26 cellular contexts compared by ENCODE assay signal in the genomic region with DNA sequence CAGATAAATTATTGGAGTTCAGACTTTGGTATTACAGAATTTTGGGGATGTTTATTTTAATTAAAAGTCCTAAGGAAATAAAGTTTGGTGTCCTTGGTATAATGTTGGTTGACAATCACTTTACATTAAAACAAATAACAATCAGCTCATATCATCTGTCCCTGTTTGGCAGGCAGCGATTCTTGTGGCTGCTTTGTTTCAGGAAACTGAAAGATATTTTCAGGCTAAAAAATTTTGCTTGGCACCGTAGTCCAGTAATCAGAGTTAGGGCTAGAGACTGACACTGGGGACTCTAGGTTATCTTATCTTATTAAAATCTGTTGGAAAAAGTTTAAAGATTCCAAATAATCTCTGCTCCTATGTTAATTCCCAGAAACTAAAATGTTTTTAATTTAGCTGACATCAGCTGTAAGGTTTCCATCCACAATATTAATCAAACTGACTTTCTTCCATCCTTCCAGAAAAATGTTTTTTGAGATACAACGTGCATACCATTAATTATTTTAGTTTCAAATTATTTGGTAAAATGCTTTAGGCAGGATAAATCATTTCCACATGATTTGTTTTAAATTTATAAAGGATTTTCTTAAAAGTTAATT.
"Had no signal": no experiment of that assay in that cellular context is flagged by ENCODE, and none has a peak within 500 bp of the region (broad histone marks: within the 10 kb centered on the region; RNA-seq: fewer than 3 reads in every experiment).

No MANE protein-coding gene starts in this region.

- H3K27me3 ChIP-seq: ascending aorta, cardiac muscle cell, Peyer's patch had no signal

- H3K4me1 ChIP-seq: ascending aorta, Peyer's patch, SJSA1 had no signal

- ATAC-seq: activated CD8-positive, alpha-beta T cell treated with anti-CD3 and anti-CD28 coated beads for 36 hours; activated T-cell treated with anti-CD3 and anti-CD28 coated beads, Interleukin-2, amount 50 U/mL, for 72 hours; activated T-helper 17 cell treated with anti-CD3 and anti-CD28 coated beads, Interleukin-2, amount 50 U/mL, for 72 hours; PC-3 had no signal

- H3K4me3 ChIP-seq: ascending aorta, cardiac muscle cell, Peyer's patch, SJSA1 had no signal

- H3K36me3 ChIP-seq: ascending aorta, cardiac muscle cell, Peyer's patch, SJSA1 had no signal

- H3K27ac ChIP-seq: ascending aorta, cardiac muscle cell, KMS-11, Peyer's patch, SJSA1 had no signal

- DNase-seq: activated CD4-positive, alpha-beta T cell treated with anti-CD3 and anti-CD28 coated beads, Interleukin-2, amount 10 ng/mL, durations not matched to agents 24 days and 14 days; activated CD4-positive, alpha-beta T cell treated with anti-CD3 and anti-CD28 coated beads, Interleukin-2, amount 50 U/mL, for 4 hours; activated CD8-positive, alpha-beta T cell treated with anti-CD3 and anti-CD28 coated beads for 36 hours; activated effector memory CD4-positive, alpha-beta T cell treated with anti-CD3 and anti-CD28 coated beads, Interleukin-2, amount 50 U/mL, for 16 hours; activated naive CD4-positive, alpha-beta T cell; activated naive CD4-positive, alpha-beta T cell treated with anti-CD3 and anti-CD28 coated beads, Interleukin-2, amount 50 U/mL, for 16 hours; activated naive CD8-positive, alpha-beta T cell treated with anti-CD3 and anti-CD28 coated beads for 36 hours; activated T-cell treated with anti-CD3 and anti-CD28 coated beads, Interleukin-2, amount 50 U/mL, for 1 hour; activated T-cell treated with anti-CD3 and anti-CD28 coated beads, Interleukin-2, amount 50 U/mL, for 72 hours; amygdala; NCI-H187 treated with DMSO at 0.1 percent for 48 hours; NCI-H2171 treated with DMSO at 0.1 percent for 48 hours; NCI-H226; NCI-H524 treated with DMSO at 0.1 percent for 48 hours; NCI-H82; NK-92 treated with Interleukin-12 subunit alpha and Interleukin-12 subunit beta, amount 100 ng/mL, for 24 hours; PC-3; Peyer's patch; RPMI8226; SHP77 treated with DMSO at 0.1 percent for 48 hours; SK-N-SH had no signal
